In the genomic region with DNA sequence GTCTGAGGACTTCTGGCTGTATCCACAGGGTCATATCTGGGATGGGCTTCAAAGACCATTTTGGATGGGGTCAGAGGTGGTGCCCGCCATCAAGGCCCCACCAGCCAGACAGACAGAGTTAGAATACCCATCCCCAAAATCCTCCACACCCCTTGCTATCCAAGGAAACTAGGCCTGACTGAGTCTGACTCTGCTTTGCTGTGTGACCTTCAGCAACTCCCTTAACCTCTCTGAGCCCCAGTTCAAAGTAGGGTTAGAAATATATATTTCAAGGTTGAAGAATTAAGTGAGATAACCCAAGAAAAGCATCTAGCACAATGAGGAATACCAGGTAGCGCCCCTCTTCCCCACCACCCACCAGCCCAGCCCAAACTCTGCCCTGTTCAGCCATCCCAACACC, we compare ENCODE assay signal across 23 cellular contexts. TPM values are rescaled to one million over a fixed set of nuclear protein-coding genes. Genes with fewer than 3 reads are reported as not detected.
DNase-seq lines count a peak whose midpoint lies in the region; ATAC-seq, FAIRE-seq and TF ChIP-seq lines count a peak whose summit lies in the region.
"Had no signal": no experiment of that assay in that cellular context is flagged by ENCODE, and none has a peak within 500 bp of the region (broad histone marks: within the 10 kb centered on the region; RNA-seq: fewer than 3 reads in every experiment).

No MANE protein-coding gene starts in this region.

- H3K4me1 ChIP-seq in HepG2 (ENCODE audit: insufficient read depth, low read length) (no peaks in the 10 kb centered on the region), right lobe of liver (no peaks in the 10 kb centered on the region)
- H3K4me1 ChIP-seq: Caco-2, uterus had no signal

- TF ChIP-seq POLR2A in HepG2 (IDR thresholded peaks at IDR 0.05; ENCODE audit: insufficient read depth in 1 of 2, low read depth in 2 of 2, low read length in 2 of 2) = no peak
- no peak for TF ChIP-seq POLR2A in right lobe of liver (IDR thresholded peaks at IDR 0.05)

- POLR2A ChIA-PET in HepG2 (lab: Yijun Ruan, JAX) = no interaction called here
- POLR2A ChIA-PET in activated CD4-positive, alpha-beta memory T cell treated with anti-CD3 and anti-CD28 coated beads for 36 hours (lab: Charles Lee) = interaction anchor here (1.0 to 23.9 kb wide), 3 partner anchors 9 to 15 kb away, joined by 3 to 425 read pairs (median 4); a partner anchor contains a TSS
- POLR2A ChIA-PET in RWPE1 (lab: Yijun Ruan, JAX; ENCODE audit: low non-redundant PET) = no interaction called here

- no peaks in the 10 kb centered on the region for H3K27me3 Mint-ChIP-seq in activated CD4-positive, alpha-beta memory T cell treated with anti-CD3 and anti-CD28 coated beads for 36 hours
- no peaks in the 10 kb centered on the region for H3K27me3 Mint-ChIP-seq in activated naive CD8-positive, alpha-beta T cell treated with anti-CD3 and anti-CD28 coated beads, Interleukin-2, amount 50 U/mL, for 24 hours

- TF ChIP-seq CTCF in HepG2 (CRISPR knock-in tag; IDR thresholded peaks at IDR 0.05) (no peak), right lobe of liver (IDR thresholded peaks at IDR 0.05) (no peak), RWPE1 (conservative IDR thresholded peaks at IDR 0.05; ENCODE audit: low read depth) (no peak)

- no peak overlapping the region for H3K4me2 ChIP-seq in HepG2 (ENCODE audit: low read depth, low read length)
- H3K4me2 ChIP-seq: KMS-11, SK-N-SH had no signal

- H3K36me3 ChIP-seq in HepG2 (replicated peaks in 1 of 2; ENCODE audit: control insufficient read depth in 1 of 2, insufficient read depth in 2 of 2, low read length in 2 of 2) (no peaks in the 10 kb centered on the region), right lobe of liver (no peaks in the 10 kb centered on the region)
- H3K36me3 ChIP-seq: suprapubic skin, uterus had no signal

- no peaks in the 10 kb centered on the region for H4K20me1 ChIP-seq in HepG2 (ENCODE audit: insufficient read depth, low read length)

- 17% methylated on average over 1 of the region's 2 CpGs for WGBS in HepG2 (ENCODE audit: low lambda C conversion rate)
- 63% methylated on average over 1 of the region's 2 CpGs for WGBS in right lobe of liver (ENCODE audit: insufficient coverage, low coverage, low lambda C conversion rate, missing lambda C conversion rate)

- H3K79me2 ChIP-seq in HepG2 (ENCODE audit: insufficient read depth, low read length) = no peaks in the 10 kb centered on the region

- no peaks in the 10 kb centered on the region for H3K9me3 Mint-ChIP-seq in activated CD4-positive, alpha-beta memory T cell treated with anti-CD3 and anti-CD28 coated beads for 36 hours
- no peaks in the 10 kb centered on the region for H3K9me3 Mint-ChIP-seq in activated naive CD8-positive, alpha-beta T cell treated with anti-CD3 and anti-CD28 coated beads, Interleukin-2, amount 50 U/mL, for 24 hours
- H3K9me3 Mint-ChIP-seq: activated B cell treated with CpG ODN at 0.5 μM for 24 hours, mesothelial cell of epicardium, nephron progenitor cell had no signal

- no peaks in the 10 kb centered on the region for H3K9me3 ChIP-seq in HepG2 (ENCODE audit: low read length)
- no peaks in the 10 kb centered on the region for H3K9me3 ChIP-seq in right lobe of liver
- H3K9me3 ChIP-seq: Caco-2, SK-N-SH, suprapubic skin, uterus had no signal

- FAIRE-seq in HepG2 (lab: Jason Lieb, UNC) = no peak
- FAIRE-seq: GM12878 had no signal

- no peak for TF ChIP-seq EP300 in HepG2 (IDR thresholded peaks at IDR 0.05; ENCODE audit: low read depth in 2 of 2, low read length in 2 of 2)
- TF ChIP-seq EP300 in HepG2 (CRISPR knock-in tag; IDR thresholded peaks at IDR 0.05; ENCODE audit: borderline replicate concordance) = no peak

- in situ Hi-C loops in HepG2 (cut with HindIII; ENCODE audit: extremely low pct_ligation_motif_present, low pct_unique_long_range_greater_than_20kb) = loop anchor here (25.0 kb wide), 2 partner anchors 1114 to 1264 kb away; no protein-coding TSS in a partner anchor

- H2AFZ ChIP-seq in HepG2 (ENCODE audit: low read length) = no peak overlapping the region

- no peak overlapping the region for H3K9ac ChIP-seq in HepG2 (ENCODE audit: insufficient read depth, low read depth, low read length)
- H3K9ac ChIP-seq: KMS-11, SK-N-SH had no signal

- CTCF ChIA-PET in HepG2 (lab: Yijun Ruan, JAX; ENCODE audit: low intra/inter-chr PET ratio, low total read pairs) (no interaction called here), RWPE1 (lab: Yijun Ruan, JAX) (no interaction called here)
- CTCF ChIA-PET in activated CD4-positive, alpha-beta memory T cell treated with anti-CD3 and anti-CD28 coated beads for 36 hours (lab: Charles Lee) = interaction anchor here (0.8 to 1.0 kb wide), 2 partner anchors 11 to 41 kb away, joined by 3 read pairs; no protein-coding TSS in a partner anchor

- intact Hi-C loops in HepG2 (cut with micrococcal nuclease; ENCODE audit: unreplicated experiment) = no loop called here
- intact Hi-C loops in right lobe of liver (cut with DNase I) = no loop called here
- intact Hi-C loops in activated CD4-positive, alpha-beta memory T cell treated with anti-CD3 and anti-CD28 coated beads for 36 hours (cut with micrococcal nuclease) = loop anchor here (10.0 kb wide), 1 partner anchor 1123 kb away; a partner anchor contains a TSS

- H3K27me3 ChIP-seq in HepG2 (ENCODE audit: control insufficient read depth in 1 of 2, insufficient read depth in 2 of 2, low read length in 2 of 2) = peaks cover 3 to 45% of the 10 kb centered on the region in 2 experiments; a peak in 4 of 5 replicates
- peaks cover 0 to 6% of the 10 kb centered on the region in 2 donors for H3K27me3 ChIP-seq in right lobe of liver
- H3K27me3 ChIP-seq: foreskin keratinocyte had no signal

- no peak for TF ChIP-seq RAD21 in HepG2 (CRISPR knock-in tag; IDR thresholded peaks at IDR 0.05)

- H3K27ac ChIP-seq in HepG2 (ENCODE audit: extremely low read length, insufficient read depth, low read length) = no peak overlapping the region
- H3K27ac ChIP-seq in right lobe of liver = no peak overlapping the region
- H3K27ac ChIP-seq in RWPE1 = no peak overlapping the region
- H3K27ac ChIP-seq: foreskin keratinocyte, KMS-11, uterus had no signal

- DNase-seq in HepG2 (ENCODE audit: low spot score) (no peak), right lobe of liver (no peak), COLO668 (lab: John Stamatoyannopoulos, UW; ENCODE audit: unreplicated experiment) (no peak), RWPE1 (ENCODE audit: low spot score) (no peak)
- peak; percentile 6 for DNase-seq in activated CD4-positive, alpha-beta memory T cell treated with anti-CD3 and anti-CD28 coated beads for 36 hours
- DNase-seq in activated naive CD8-positive, alpha-beta T cell treated with anti-CD3 and anti-CD28 coated beads, Interleukin-2, amount 50 U/mL, for 24 hours = no peak
- DNase-seq: activated B cell treated with CpG ODN at 0.5 μM for 24 hours, Caco-2, DMS79 treated with DMSO at 0.1 percent for 48 hours, foreskin keratinocyte, hippocampal formation, left ventricle myocardium superior, MV-4-11, NCI-H1694, NCI-H2227 treated with DMSO at 0.1 percent for 48 hours, nephron progenitor cell, SK-N-SH, uterus had no signal

- no TSS peak for BruUV-seq in HepG2 (replicated peaks; lab: Mats Ljungman, UMichigan)

- peak overlapping the region; percentile 87 for H3K27ac Mint-ChIP-seq in activated CD4-positive, alpha-beta memory T cell treated with anti-CD3 and anti-CD28 coated beads for 36 hours
- peak overlapping the region; percentile 97 for H3K27ac Mint-ChIP-seq in activated naive CD8-positive, alpha-beta T cell treated with anti-CD3 and anti-CD28 coated beads, Interleukin-2, amount 50 U/mL, for 24 hours
- H3K27ac Mint-ChIP-seq: activated B cell treated with CpG ODN at 0.5 μM for 24 hours, mesothelial cell of epicardium, nephron progenitor cell had no signal

- H3K36me3 Mint-ChIP-seq in activated CD4-positive, alpha-beta memory T cell treated with anti-CD3 and anti-CD28 coated beads for 36 hours = peaks cover 66% of the 10 kb centered on the region
- H3K36me3 Mint-ChIP-seq in activated naive CD8-positive, alpha-beta T cell treated with anti-CD3 and anti-CD28 coated beads, Interleukin-2, amount 50 U/mL, for 24 hours (ENCODE audit: low read depth) = peaks cover 29% of the 10 kb centered on the region
- H3K36me3 Mint-ChIP-seq: mesothelial cell of epicardium had no signal

- ATAC-seq in HepG2 (no peak), right lobe of liver (no peak), HG03025 (IDR thresholded peaks at IDR 0.05; ENCODE audit: low FRiP score, unreplicated experiment) (no peak)
- ATAC-seq in activated naive CD8-positive, alpha-beta T cell treated with anti-CD3 and anti-CD28 coated beads, Interleukin-2, amount 50 U/mL, for 24 hours = no peak
- ATAC-seq: foreskin keratinocyte, GM12878, left ventricle myocardium superior had no signal

- H3K4me1 Mint-ChIP-seq in activated CD4-positive, alpha-beta memory T cell treated with anti-CD3 and anti-CD28 coated beads for 36 hours (ENCODE audit: low read depth) = peaks cover 94% of the 10 kb centered on the region
- H3K4me1 Mint-ChIP-seq in activated naive CD8-positive, alpha-beta T cell treated with anti-CD3 and anti-CD28 coated beads, Interleukin-2, amount 50 U/mL, for 24 hours = peaks cover 97% of the 10 kb centered on the region
- H3K4me1 Mint-ChIP-seq: activated B cell treated with CpG ODN at 0.5 μM for 24 hours had no signal

- H3K4me3 ChIP-seq in HepG2 (replicated peaks in 1 of 3; ENCODE audit: insufficient read depth in 1 of 3, low read depth in 2 of 3, low read length in 3 of 3) (no peak overlapping the region), right lobe of liver (no peak overlapping the region)
- H3K4me3 ChIP-seq: GM12878, suprapubic skin, uterus had no signal

- H3K4me3 Mint-ChIP-seq in activated CD4-positive, alpha-beta memory T cell treated with anti-CD3 and anti-CD28 coated beads for 36 hours = peak overlapping the region; percentile 54
- no peak overlapping the region for H3K4me3 Mint-ChIP-seq in activated naive CD8-positive, alpha-beta T cell treated with anti-CD3 and anti-CD28 coated beads, Interleukin-2, amount 50 U/mL, for 24 hours
- H3K4me3 Mint-ChIP-seq: activated B cell treated with CpG ODN at 0.5 μM for 24 hours, mesothelial cell of epicardium, nephron progenitor cell had no signal

RNA-seq across cellular contexts. Expression of a gene that starts 20.3 kb away (rescaled TPM):
- not detected in 2 replicates for total RNA-seq in HepG2 (2016; rRNA removed; fragmentation: Illumina TruSeq; extraction: Trizol)
- total RNA-seq in HepG2 (2016; cell fraction: cytosol; rRNA removed; fragmentation: Illumina TruSeq; extraction: Trizol; ENCODE audit: low read depth) = not detected in 2 replicates
- not detected in 2 replicates for total RNA-seq in HepG2 (2016; cell fraction: insoluble cytoplasmic fraction; rRNA removed; fragmentation: Illumina TruSeq; extraction: Trizol)
- total RNA-seq in HepG2 (2016; cell fraction: membrane; rRNA removed; fragmentation: Illumina TruSeq; extraction: Trizol) = not detected in 2 replicates
- total RNA-seq in HepG2 (2016; cell fraction: nucleus; rRNA removed; fragmentation: Illumina TruSeq; extraction: Trizol) = not detected in 2 replicates
- not detected in 2 replicates for polyA plus RNA-seq in HepG2 (2011; rRNA removed)
- polyA plus RNA-seq in HepG2 (2011; cell fraction: cytosol; rRNA removed) = not detected in 2 replicates
- polyA plus RNA-seq in HepG2 (2011; cell fraction: nucleus; rRNA removed) = 0.02 and 0.03 TPM in 2 replicates
- not detected in 2 replicates for polyA plus RNA-seq in HepG2 (2012)
- polyA plus RNA-seq in HepG2 (2016; cell fraction: cytosol; fragmentation: Illumina TruSeq; extraction: Trizol; ENCODE audit: low read depth) = not detected in 2 replicates
- polyA plus RNA-seq in HepG2 (2016; cell fraction: insoluble cytoplasmic fraction; fragmentation: Illumina TruSeq; extraction: Trizol; ENCODE audit: low read depth) = not detected in 2 replicates
- not detected in 2 replicates for polyA plus RNA-seq in HepG2 (2016; cell fraction: membrane; fragmentation: Illumina TruSeq; extraction: Trizol; ENCODE audit: low read depth)
- not detected in 2 replicates for polyA plus RNA-seq in HepG2 (2016; cell fraction: nucleus; fragmentation: Illumina TruSeq; extraction: Trizol; ENCODE audit: insufficient read depth, low read depth)
- polyA minus RNA-seq in HepG2 (2011; rRNA and poly(A)+ RNA removed; ENCODE audit: low replicate concordance) = not detected in 2 replicates
- polyA minus RNA-seq in HepG2 (2011; cell fraction: cytosol; rRNA and poly(A)+ RNA removed) = not detected in 2 replicates
- under 0.01 TPM in 1 of 2 replicates, not detected in the other for polyA minus RNA-seq in HepG2 (2011; cell fraction: nucleus; rRNA and poly(A)+ RNA removed)
- total RNA-seq in right lobe of liver = under 1 TPM; 0.04 to 0.61 (median 0.24) TPM
- 10 to 100 TPM; 48.9 to 49.1 TPM for total RNA-seq in activated CD4-positive, alpha-beta memory T cell treated with anti-CD3 and anti-CD28 coated beads for 36 hours
- polyA plus RNA-seq: SK-N-SH had no signal

Comparison
In these comparisons a context has a peak if more than half of its experiments do, and no peak if none do; other contexts are left out.
1. RNA of a gene that starts 20.3 kb away (total RNA-seq): 48.9 to 49.1 TPM in activated CD4-positive, alpha-beta memory T cell treated with anti-CD3 and anti-CD28 coated beads for 36 hours; 0.04 to 0.61 TPM in right lobe of liver and not detected in HepG2; every median in the first group is over 10 times any median in the second.